In genomic region chr11:112174789-112175595, GRCh38 we compare ENCODE assay signal across 8 cellular contexts. TPM values are rescaled to one million over a fixed set of nuclear protein-coding genes. Genes with fewer than 3 reads are reported as not detected.
DNase-seq lines count a peak whose midpoint lies in the region; ATAC-seq and TF ChIP-seq lines count a peak whose summit lies in the region.

A gene with protein sequence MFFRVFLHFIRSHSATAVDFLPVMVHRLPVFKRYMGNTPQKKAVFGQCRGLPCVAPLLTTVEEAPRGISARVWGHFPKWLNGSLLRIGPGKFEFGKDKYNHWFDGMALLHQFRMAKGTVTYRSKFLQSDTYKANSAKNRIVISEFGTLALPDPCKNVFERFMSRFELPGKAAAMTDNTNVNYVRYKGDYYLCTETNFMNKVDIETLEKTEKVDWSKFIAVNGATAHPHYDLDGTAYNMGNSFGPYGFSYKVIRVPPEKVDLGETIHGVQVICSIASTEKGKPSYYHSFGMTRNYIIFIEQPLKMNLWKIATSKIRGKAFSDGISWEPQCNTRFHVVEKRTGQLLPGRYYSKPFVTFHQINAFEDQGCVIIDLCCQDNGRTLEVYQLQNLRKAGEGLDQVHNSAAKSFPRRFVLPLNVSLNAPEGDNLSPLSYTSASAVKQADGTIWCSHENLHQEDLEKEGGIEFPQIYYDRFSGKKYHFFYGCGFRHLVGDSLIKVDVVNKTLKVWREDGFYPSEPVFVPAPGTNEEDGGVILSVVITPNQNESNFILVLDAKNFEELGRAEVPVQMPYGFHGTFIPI (plus strand): TSS chr11:112175512. CDS start chr11:112175602, 90 bp downstream.

- H3K4me1 ChIP-seq in adipocyte (ENCODE audit: control insufficient read depth, insufficient read depth, low read length), result peaks cover 16% of the 10 kb centered on the region
- H3K4me1 ChIP-seq in upper lobe of left lung, result peaks cover 0 to 12% (median 12%) of the 10 kb centered on the region in 4 donors

- no peaks in the 10 kb centered on the region for H3K27me3 ChIP-seq in adipocyte (replicated peaks; ENCODE audit: control insufficient read depth, insufficient read depth, low read length)
- H3K27me3 ChIP-seq in upper lobe of left lung, result no peaks in the 10 kb centered on the region

- H3K9me3 ChIP-seq in adipocyte (ENCODE audit: control insufficient read depth, low read length), result no peaks in the 10 kb centered on the region
- H3K9me3 ChIP-seq in upper lobe of left lung, result no peaks in the 10 kb centered on the region

- TF ChIP-seq CTCF in upper lobe of left lung (IDR thresholded peaks at IDR 0.05), result peak; percentile 47 to 82 (median 67)

- H3K4me3 ChIP-seq in adipocyte (ENCODE audit: low read length), result peak within 1 kb of the TSS; percentile 59
- peak within 1 kb of the TSS in 3 of 4 donors; percentile 21 to 35 (median 28) for H3K4me3 ChIP-seq in upper lobe of left lung

- intact Hi-C loops in Right ventricle myocardium superior (cut with DNase I), result loop anchor here (5.0 kb wide), 1 partner anchor 63 kb away; no protein-coding TSS in a partner anchor

- ATAC-seq in HG03439 (IDR thresholded peaks at IDR 0.05; ENCODE audit: unreplicated experiment) (peak; percentile 59), Right ventricle myocardium superior (ENCODE audit: poor library complexity) (peak; percentile 94), upper lobe of left lung (ENCODE audit: low FRiP score in 2 of 2) (peak; percentile 92 to 98)

- no peak for TF ChIP-seq EP300 in upper lobe of left lung (IDR thresholded peaks at IDR 0.05)

- peak within 1 kb of the TSS; percentile 20 for H3K9ac ChIP-seq in adipocyte (ENCODE audit: low read length)

- H3K27ac ChIP-seq in upper lobe of left lung, result peak within 1 kb of the TSS in 3 of 4 donors; percentile 8 to 62 (median 37)

- TF ChIP-seq POLR2A in upper lobe of left lung (IDR thresholded peaks at IDR 0.05), result no peak

- H3K36me3 ChIP-seq in adipocyte (ENCODE audit: control insufficient read depth, insufficient read depth, low read length, severe bottlenecking) (no peaks in the 10 kb centered on the region), upper lobe of left lung (no peaks in the 10 kb centered on the region)

- peak; percentile 30 for DNase-seq in NCI-H2107 treated with DMSO at 0.1 percent for 48 hours (lab: John Stamatoyannopoulos, UW; ENCODE audit: unreplicated experiment)
- DNase-seq in NCI-H2107 (lab: John Stamatoyannopoulos, UW), result no peak
- peak; percentile 89 for DNase-seq in adipocyte (ENCODE audit: low read depth)
- DNase-seq in Right ventricle myocardium superior, result peak; percentile 88
- peak; percentile 59 for DNase-seq in occipital lobe (lab: John Stamatoyannopoulos, UW)
- peak in 1 of 2 donors; percentile 79 for DNase-seq in upper lobe of left lung

- WGBS in upper lobe of left lung, 2 donors, result 6 to 8% methylated on average over 11 of the region's 11 CpGs

TF ChIP-seq in PFSK-1, 5 proteins besides CTCF, POLR2A, EP300 and RAD21:
- no peak for TF ChIP-seq POLR2AphosphoS5 (IDR thresholded peaks at IDR 0.05; ENCODE audit: low read depth, low read length)
- peak; percentile 55; the same call in 1 of the 2 replicates for TF ChIP-seq SIN3A (IDR thresholded peaks at IDR 0.05; ENCODE audit: borderline replicate concordance, insufficient read depth, low read length)

RNA-seq across cellular contexts. Expression of the gene that starts here (rescaled TPM):
- 0.89 TPM for polyA plus RNA-seq in PFSK-1 (2012; ENCODE audit: insufficient read length, low read depth)
- total RNA-seq in Right ventricle myocardium superior, result 151 TPM
- 2.8 TPM for total RNA-seq in occipital lobe
- 10 to 100 TPM in 2 of 6 donors, 1 to 10 TPM in 4; 2.1 to 18.2 (median 8.4) TPM for total RNA-seq in upper lobe of left lung
